ENCODE assay signal across 8 cellular contexts in the genomic region with DNA sequence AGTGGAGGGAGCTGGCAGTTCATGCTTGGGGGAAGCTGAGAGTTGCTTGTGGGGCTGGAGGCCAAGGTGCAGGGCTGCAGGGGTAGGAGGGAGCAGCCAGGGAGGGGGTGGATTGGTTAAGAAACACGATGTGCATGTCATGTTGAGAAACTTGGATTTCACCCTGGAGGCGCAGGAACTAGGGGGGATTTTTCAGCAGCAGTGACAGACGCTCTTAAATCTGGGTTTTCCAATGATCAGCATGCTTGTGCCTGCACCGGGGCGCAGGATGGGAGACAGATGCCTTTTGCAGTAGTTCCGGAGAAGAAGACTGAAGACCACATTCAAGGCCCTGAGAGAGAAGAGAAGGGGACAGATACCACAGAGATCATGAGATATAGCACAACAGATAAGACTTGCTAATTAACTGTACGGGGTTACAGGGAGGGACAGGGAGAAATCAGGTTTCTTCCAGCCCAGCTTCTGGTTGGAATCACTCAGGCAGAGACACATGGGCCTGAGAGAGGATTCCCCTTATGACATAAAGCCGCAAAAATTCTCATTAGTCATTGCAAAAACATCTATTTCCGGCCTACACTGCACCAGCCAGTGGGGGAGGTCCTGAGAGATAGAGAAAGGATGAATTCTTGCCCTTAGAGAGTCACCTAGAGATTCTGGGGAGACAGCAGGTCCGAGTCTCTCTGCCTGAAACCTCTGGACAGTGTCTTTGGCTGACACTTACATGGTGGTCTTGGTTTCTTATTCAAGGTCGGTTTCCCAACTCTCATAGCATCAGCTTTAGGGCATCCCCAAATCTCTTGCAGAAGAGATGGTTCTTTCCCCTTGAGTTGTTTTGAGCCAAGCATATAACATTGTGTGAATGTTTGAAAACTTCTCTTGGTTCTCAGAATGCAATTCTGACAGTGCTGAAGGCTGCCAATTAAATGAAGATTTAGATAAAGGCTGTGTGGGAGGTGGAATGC. TPM values are rescaled to one million over a fixed set of nuclear protein-coding genes. Genes with fewer than 3 reads are reported as not detected.
DNase-seq lines count a peak whose midpoint lies in the region; ATAC-seq and TF ChIP-seq lines count a peak whose summit lies in the region.

No MANE protein-coding gene starts in this region.

- peaks cover 8% of the 10 kb centered on the region for H3K36me3 Mint-ChIP-seq in central memory CD8-positive, alpha-beta T cell (ENCODE audit: insufficient read depth)
- no peaks in the 10 kb centered on the region for H3K36me3 Mint-ChIP-seq in neural crest cell (ENCODE audit: low read depth)

- H3K36me3 ChIP-seq in esophagus squamous epithelium (no peaks in the 10 kb centered on the region), prostate gland (no peaks in the 10 kb centered on the region)

- H3K27ac ChIP-seq in esophagus squamous epithelium: peak overlapping the region in 1 of 4 donors; percentile 23
- H3K27ac ChIP-seq in prostate gland: no peak overlapping the region

- peak; percentile 65 for ATAC-seq in GM19025 (IDR thresholded peaks at IDR 0.05; ENCODE audit: low read depth, unreplicated experiment)
- ATAC-seq in HG03139 (IDR thresholded peaks at IDR 0.05; ENCODE audit: unreplicated experiment): peak; percentile 60
- peak; percentile 61 for ATAC-seq in central memory CD8-positive, alpha-beta T cell (replicated peaks; ENCODE audit: extremely low read depth, poor library complexity, severe bottlenecking)

- H3K4me3 ChIP-seq in esophagus squamous epithelium (no peak overlapping the region), prostate gland (no peak overlapping the region)

- H3K27me3 ChIP-seq in esophagus squamous epithelium: no peaks in the 10 kb centered on the region
- no peaks in the 10 kb centered on the region for H3K27me3 ChIP-seq in prostate gland (replicated peaks; ENCODE audit: insufficient read depth)

- intact Hi-C loops in esophagus squamous epithelium (cut with DNase I): no loop called here
- intact Hi-C loops in prostate gland (cut with DNase I): no loop called here

- TF ChIP-seq POLR2A in esophagus squamous epithelium (IDR thresholded peaks at IDR 0.05) (no peak), prostate gland (IDR thresholded peaks at IDR 0.05) (no peak)

- H3K27me3 Mint-ChIP-seq in central memory CD8-positive, alpha-beta T cell: no peaks in the 10 kb centered on the region
- no peaks in the 10 kb centered on the region for H3K27me3 Mint-ChIP-seq in neural crest cell (ENCODE audit: low read depth)

- peaks cover 0 to 23% (median 5%) of the 10 kb centered on the region in 3 donors for H3K4me1 ChIP-seq in esophagus squamous epithelium
- no peaks in the 10 kb centered on the region for H3K4me1 ChIP-seq in prostate gland (replicated peaks)

- H3K4me3 Mint-ChIP-seq in central memory CD8-positive, alpha-beta T cell: peak overlapping the region; percentile 59
- peak overlapping the region; percentile 0 for H3K4me3 Mint-ChIP-seq in neural crest cell

- peaks cover 6% of the 10 kb centered on the region for H3K9me3 Mint-ChIP-seq in central memory CD8-positive, alpha-beta T cell
- no peaks in the 10 kb centered on the region for H3K9me3 Mint-ChIP-seq in neural crest cell

- no peak for TF ChIP-seq CTCF in neural crest cell (conservative IDR thresholded peaks at IDR 0.05)
- no peak for TF ChIP-seq CTCF in esophagus squamous epithelium (IDR thresholded peaks at IDR 0.05)
- TF ChIP-seq CTCF in prostate gland (IDR thresholded peaks at IDR 0.05): no peak

- DNase-seq in A172 (ENCODE audit: low spot score) (peak; percentile 99), T follicular helper cell (ENCODE audit: low read depth) (peak; percentile 14), neural crest cell (ENCODE audit: low read depth, low spot score) (no peak), esophagus squamous epithelium (lab: John Stamatoyannopoulos, UW) (no peak), prostate gland (ENCODE audit: low spot score) (no peak)
- DNase-seq in central memory CD8-positive, alpha-beta T cell (ENCODE audit: low spot score in 2 of 2): peak; percentile 17 to 40

- H3K9me3 ChIP-seq in esophagus squamous epithelium: no peaks in the 10 kb centered on the region
- H3K9me3 ChIP-seq in prostate gland: no peaks in the 10 kb centered on the region

- H3K27ac Mint-ChIP-seq in central memory CD8-positive, alpha-beta T cell (ENCODE audit: low read depth): peak overlapping the region; percentile 97
- peak overlapping the region; percentile 95 for H3K27ac Mint-ChIP-seq in neural crest cell (ENCODE audit: unreplicated experiment)

- peaks cover 85% of the 10 kb centered on the region for H3K4me1 Mint-ChIP-seq in central memory CD8-positive, alpha-beta T cell
- peaks cover 17% of the 10 kb centered on the region for H3K4me1 Mint-ChIP-seq in neural crest cell

- WGBS in esophagus squamous epithelium, 2 donors: 33 to 41% methylated on average over 11 of the region's 11 CpGs
- WGBS in prostate gland: 63% methylated on average over 11 of the region's 11 CpGs

RNA-seq across cellular contexts. Expression of a gene that starts 27.1 kb away (rescaled TPM):
- 99.0 and 158 TPM in 2 replicates for total RNA-seq in A172 (2014; rRNA removed; shearing (Covaris generic))
- total RNA-seq in neural crest cell: 1.1 and 1.4 TPM in 2 replicates
- total RNA-seq in esophagus squamous epithelium: 10 to 100 TPM in 3 of 4 donors, 1 to 10 TPM in 1; 6.9 to 31.9 (median 21.1) TPM
- 10 to 100 TPM; 20.6 to 23.0 TPM for total RNA-seq in prostate gland

Comparison
In these comparisons a context has a peak if more than half of its experiments do, and no peak if none do; other contexts are left out.
1. DNase-seq: peak in A172 (single experiment), T follicular helper cell (single experiment) and central memory CD8-positive, alpha-beta T cell (2 of 2); none in neural crest cell (single experiment), esophagus squamous epithelium (single experiment) and prostate gland (single experiment).
2. Peak in every context shown above with its lines, with median percentiles within 50 percentile points of each other: ATAC-seq.